ENCODE assay signal across 2 cellular contexts in the genomic region with DNA sequence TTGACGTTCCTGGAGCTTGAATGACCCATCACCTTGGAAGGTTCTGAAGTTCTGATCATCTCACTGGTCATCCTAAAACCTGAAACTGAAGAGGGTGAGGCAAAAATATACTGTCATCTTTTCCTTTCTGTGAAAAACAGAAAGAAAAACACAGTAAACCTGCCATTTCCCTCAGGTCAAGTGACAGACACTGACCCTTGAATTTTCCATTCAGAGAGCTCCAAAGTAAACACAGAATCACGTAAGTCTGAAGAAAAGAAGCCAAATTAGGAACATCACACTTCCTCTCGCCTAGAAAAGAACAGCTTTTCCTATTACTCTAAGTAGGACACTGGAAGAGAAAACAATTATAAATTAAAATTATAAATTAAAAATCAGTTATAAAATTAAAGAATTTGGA.
TF ChIP-seq lines count a peak whose summit lies in the region.

No MANE protein-coding gene starts in this region.

TF ChIP-seq in HepG2, 621 proteins besides CTCF, POLR2A, EP300 and RAD21 (continued from another document and continues in another):
- TF ChIP-seq, protein P1, sequence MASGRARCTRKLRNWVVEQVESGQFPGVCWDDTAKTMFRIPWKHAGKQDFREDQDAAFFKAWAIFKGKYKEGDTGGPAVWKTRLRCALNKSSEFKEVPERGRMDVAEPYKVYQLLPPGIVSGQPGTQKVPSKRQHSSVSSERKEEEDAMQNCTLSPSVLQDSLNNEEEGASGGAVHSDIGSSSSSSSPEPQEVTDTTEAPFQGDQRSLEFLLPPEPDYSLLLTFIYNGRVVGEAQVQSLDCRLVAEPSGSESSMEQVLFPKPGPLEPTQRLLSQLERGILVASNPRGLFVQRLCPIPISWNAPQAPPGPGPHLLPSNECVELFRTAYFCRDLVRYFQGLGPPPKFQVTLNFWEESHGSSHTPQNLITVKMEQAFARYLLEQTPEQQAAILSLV (CRISPR knock-in tag; IDR thresholded peaks at IDR 0.05; ENCODE audit: borderline replicate concordance), result no peak
- TF ChIP-seq, protein P2, sequence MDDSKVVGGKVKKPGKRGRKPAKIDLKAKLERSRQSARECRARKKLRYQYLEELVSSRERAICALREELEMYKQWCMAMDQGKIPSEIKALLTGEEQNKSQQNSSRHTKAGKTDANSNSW (CRISPR knock-in tag; IDR thresholded peaks at IDR 0.05; ENCODE audit: borderline replicate concordance), result no peak
- TF ChIP-seq ZFP41 (CRISPR knock-in tag; IDR thresholded peaks at IDR 0.05; ENCODE audit: borderline replicate concordance) (no peak), ZNF230 (CRISPR knock-in tag; IDR thresholded peaks at IDR 0.05) (no peak), RBFOX2 (IDR thresholded peaks at IDR 0.05; ENCODE audit: low read depth, low read length) (no peak), ZNF816 (CRISPR knock-in tag; IDR thresholded peaks at IDR 0.05; ENCODE audit: borderline replicate concordance) (no peak), GTF3A (CRISPR knock-in tag; conservative IDR thresholded peaks at IDR 0.05) (no peak), GATAD2A (CRISPR knock-in tag; IDR thresholded peaks at IDR 0.05) (0 out of 2 replicates have a peak, but pooled peaks have one; percentile 16), EED (CRISPR knock-in tag; IDR thresholded peaks at IDR 0.05) (no peak), FOXA1 (IDR thresholded peaks at IDR 0.05) (no peak), FOXA1 (CRISPR knock-in tag; IDR thresholded peaks at IDR 0.05) (peak; percentile 59; the same call in 1 of the 2 replicates), KAT8 (CRISPR knock-in tag; IDR thresholded peaks at IDR 0.05) (no peak), RXRB (CRISPR knock-in tag; IDR thresholded peaks at IDR 0.05; ENCODE audit: borderline replicate concordance) (0 out of 2 replicates have a peak, but pooled peaks have one; percentile 25), ZNF350 (CRISPR knock-in tag; IDR thresholded peaks at IDR 0.05; ENCODE audit: borderline replicate concordance, low read depth) (no peak), POGZ (CRISPR knock-in tag; IDR thresholded peaks at IDR 0.05) (0 out of 2 replicates have a peak, but pooled peaks have one; percentile 15), ZNF788 (CRISPR knock-in tag; IDR thresholded peaks at IDR 0.05; ENCODE audit: borderline replicate concordance) (no peak)
- TF ChIP-seq, protein P3, sequence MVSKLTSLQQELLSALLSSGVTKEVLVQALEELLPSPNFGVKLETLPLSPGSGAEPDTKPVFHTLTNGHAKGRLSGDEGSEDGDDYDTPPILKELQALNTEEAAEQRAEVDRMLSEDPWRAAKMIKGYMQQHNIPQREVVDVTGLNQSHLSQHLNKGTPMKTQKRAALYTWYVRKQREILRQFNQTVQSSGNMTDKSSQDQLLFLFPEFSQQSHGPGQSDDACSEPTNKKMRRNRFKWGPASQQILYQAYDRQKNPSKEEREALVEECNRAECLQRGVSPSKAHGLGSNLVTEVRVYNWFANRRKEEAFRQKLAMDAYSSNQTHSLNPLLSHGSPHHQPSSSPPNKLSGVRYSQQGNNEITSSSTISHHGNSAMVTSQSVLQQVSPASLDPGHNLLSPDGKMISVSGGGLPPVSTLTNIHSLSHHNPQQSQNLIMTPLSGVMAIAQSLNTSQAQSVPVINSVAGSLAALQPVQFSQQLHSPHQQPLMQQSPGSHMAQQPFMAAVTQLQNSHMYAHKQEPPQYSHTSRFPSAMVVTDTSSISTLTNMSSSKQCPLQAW (CRISPR knock-in tag; IDR thresholded peaks at IDR 0.05), result no peak
- TF ChIP-seq, protein P4, sequence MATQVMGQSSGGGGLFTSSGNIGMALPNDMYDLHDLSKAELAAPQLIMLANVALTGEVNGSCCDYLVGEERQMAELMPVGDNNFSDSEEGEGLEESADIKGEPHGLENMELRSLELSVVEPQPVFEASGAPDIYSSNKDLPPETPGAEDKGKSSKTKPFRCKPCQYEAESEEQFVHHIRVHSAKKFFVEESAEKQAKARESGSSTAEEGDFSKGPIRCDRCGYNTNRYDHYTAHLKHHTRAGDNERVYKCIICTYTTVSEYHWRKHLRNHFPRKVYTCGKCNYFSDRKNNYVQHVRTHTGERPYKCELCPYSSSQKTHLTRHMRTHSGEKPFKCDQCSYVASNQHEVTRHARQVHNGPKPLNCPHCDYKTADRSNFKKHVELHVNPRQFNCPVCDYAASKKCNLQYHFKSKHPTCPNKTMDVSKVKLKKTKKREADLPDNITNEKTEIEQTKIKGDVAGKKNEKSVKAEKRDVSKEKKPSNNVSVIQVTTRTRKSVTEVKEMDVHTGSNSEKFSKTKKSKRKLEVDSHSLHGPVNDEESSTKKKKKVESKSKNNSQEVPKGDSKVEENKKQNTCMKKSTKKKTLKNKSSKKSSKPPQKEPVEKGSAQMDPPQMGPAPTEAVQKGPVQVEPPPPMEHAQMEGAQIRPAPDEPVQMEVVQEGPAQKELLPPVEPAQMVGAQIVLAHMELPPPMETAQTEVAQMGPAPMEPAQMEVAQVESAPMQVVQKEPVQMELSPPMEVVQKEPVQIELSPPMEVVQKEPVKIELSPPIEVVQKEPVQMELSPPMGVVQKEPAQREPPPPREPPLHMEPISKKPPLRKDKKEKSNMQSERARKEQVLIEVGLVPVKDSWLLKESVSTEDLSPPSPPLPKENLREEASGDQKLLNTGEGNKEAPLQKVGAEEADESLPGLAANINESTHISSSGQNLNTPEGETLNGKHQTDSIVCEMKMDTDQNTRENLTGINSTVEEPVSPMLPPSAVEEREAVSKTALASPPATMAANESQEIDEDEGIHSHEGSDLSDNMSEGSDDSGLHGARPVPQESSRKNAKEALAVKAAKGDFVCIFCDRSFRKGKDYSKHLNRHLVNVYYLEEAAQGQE (IDR thresholded peaks at IDR 0.05; ENCODE audit: borderline replicate concordance in 1 of 2, low read depth in 1 of 2, low read length in 2 of 2), result no peak

TF ChIP-seq in SK-N-SH treated with all-trans-retinoic acid at 6 μM for 48 hours, 23 proteins besides CTCF, POLR2A, EP300 and RAD21 (continued from another document):
- TF ChIP-seq, protein P5, sequence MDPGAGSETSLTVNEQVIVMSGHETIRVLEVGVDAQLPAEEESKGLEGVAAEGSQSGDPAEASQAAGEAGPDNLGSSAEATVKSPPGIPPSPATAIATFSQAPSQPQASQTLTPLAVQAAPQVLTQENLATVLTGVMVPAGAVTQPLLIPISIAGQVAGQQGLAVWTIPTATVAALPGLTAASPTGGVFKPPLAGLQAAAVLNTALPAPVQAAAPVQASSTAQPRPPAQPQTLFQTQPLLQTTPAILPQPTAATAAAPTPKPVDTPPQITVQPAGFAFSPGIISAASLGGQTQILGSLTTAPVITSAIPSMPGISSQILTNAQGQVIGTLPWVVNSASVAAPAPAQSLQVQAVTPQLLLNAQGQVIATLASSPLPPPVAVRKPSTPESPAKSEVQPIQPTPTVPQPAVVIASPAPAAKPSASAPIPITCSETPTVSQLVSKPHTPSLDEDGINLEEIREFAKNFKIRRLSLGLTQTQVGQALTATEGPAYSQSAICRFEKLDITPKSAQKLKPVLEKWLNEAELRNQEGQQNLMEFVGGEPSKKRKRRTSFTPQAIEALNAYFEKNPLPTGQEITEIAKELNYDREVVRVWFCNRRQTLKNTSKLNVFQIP (CRISPR knock-in tag; IDR thresholded peaks at IDR 0.05; ENCODE audit: borderline replicate concordance, low read depth), result no peak
- TF ChIP-seq ZNF8 (CRISPR knock-in tag; IDR thresholded peaks at IDR 0.05) (no peak), TCF4 (CRISPR knock-in tag; IDR thresholded peaks at IDR 0.05; ENCODE audit: borderline replicate concordance) (no peak)
